Comparison of ENCODE assay signal across 24 cellular contexts in genomic region chr5:176902102-176902814, GRCh38. TPM values are rescaled to one million over a fixed set of nuclear protein-coding genes. Genes with fewer than 3 reads are reported as not detected.
DNase-seq lines count a peak whose midpoint lies in the region; ATAC-seq, FAIRE-seq and TF ChIP-seq lines count a peak whose summit lies in the region.
"Had no signal": no experiment of that assay in that cellular context is flagged by ENCODE, and none has a peak within 500 bp of the region (broad histone marks: within the 10 kb centered on the region; RNA-seq: fewer than 3 reads in every experiment).

No MANE protein-coding gene starts in this region.

- no TSS peak for BruUV-seq in GM12878 (replicated peaks; lab: Mats Ljungman, UMichigan)

- POLR2A ChIA-PET in activated CD4-positive, alpha-beta T cell treated with anti-CD3 and anti-CD28 coated beads for 36 hours (lab: Charles Lee) = interaction anchor here (0.7 to 1.4 kb wide), 2 partner anchors 241 to 255 kb away, joined by 3 to 9 read pairs; partner anchors contain the start of gene TSPAN17
- POLR2A ChIA-PET in GM12878 (lab: Charles Lee) = no interaction called here

- H3K4me1 ChIP-seq in GM12878 (ENCODE audit: control insufficient read depth, insufficient read depth, low read length) (peaks cover 10% of the 10 kb centered on the region), neutrophil (ENCODE audit: control insufficient read depth in 1 of 2, insufficient read depth in 1 of 2, low read depth in 1 of 2, low read length in 1 of 2) (peaks cover 68 to 69% of the 10 kb centered on the region in 2 experiments)
- H3K4me1 ChIP-seq: HAP-1, right lobe of liver had no signal

- no peaks in the 10 kb centered on the region for H3K79me2 ChIP-seq in GM12878 (ENCODE audit: control insufficient read depth, insufficient read depth, low read length)

- no peak for ATAC-seq in activated CD4-positive, alpha-beta T cell treated with anti-CD3 and anti-CD28 coated beads for 36 hours
- ATAC-seq in GM12878 = no peak; the same call in 1 of the 3 replicates
- ATAC-seq in GM18520 (IDR thresholded peaks at IDR 0.05; ENCODE audit: unreplicated experiment) = no peak
- no peak for ATAC-seq in GM19397 (IDR thresholded peaks at IDR 0.05; ENCODE audit: unreplicated experiment)
- ATAC-seq: heart right ventricle had no signal

- H3K9ac ChIP-seq in GM12878 (ENCODE audit: control insufficient read depth, insufficient read depth, low read length) = no peak overlapping the region
- H3K9ac ChIP-seq: BLaER1 had no signal

- no peaks in the 10 kb centered on the region for H3K9me3 Mint-ChIP-seq in activated CD4-positive, alpha-beta T cell treated with anti-CD3 and anti-CD28 coated beads for 36 hours (ENCODE audit: low read depth)
- H3K9me3 Mint-ChIP-seq: IgD-negative memory B cell had no signal

- intact Hi-C loops in activated CD4-positive, alpha-beta T cell treated with anti-CD3 and anti-CD28 coated beads for 36 hours (cut with DNase I, micrococcal nuclease) = loop anchor here in 1 of 2 experiments (5.0 kb wide), 1 partner anchor 250 kb away; no protein-coding TSS in a partner anchor
- intact Hi-C loops in GM12878 (cut with micrococcal nuclease; ENCODE audit: unreplicated experiment) = loop anchor here (5.0 kb wide), 1 partner anchor 240 kb away; no protein-coding TSS in a partner anchor

- in situ Hi-C loops in GM12878 (cut with MboI) = no loop called here

- peak overlapping the region; percentile 18; the same call in 1 of the 2 replicates for H3K4me2 ChIP-seq in GM12878 (ENCODE audit: control insufficient read depth, insufficient read depth)
- H3K4me2 ChIP-seq: BLaER1 had no signal

- no peak for TF ChIP-seq CTCF in GM12878 (IDR thresholded peaks at IDR 0.05 in 2 of 3, conservative IDR thresholded peaks at IDR 0.05 in 1 of 3; ENCODE audit: control insufficient read depth in 2 of 3, extremely low read depth in 1 of 3, insufficient read depth in 1 of 3, low read depth in 3 of 3, low read length in 3 of 3)
- no peak for TF ChIP-seq CTCF in neutrophil (IDR thresholded peaks at IDR 0.05)

- H3K27me3 Mint-ChIP-seq in activated CD4-positive, alpha-beta T cell treated with anti-CD3 and anti-CD28 coated beads for 36 hours = no peaks in the 10 kb centered on the region
- H3K27me3 Mint-ChIP-seq: IgD-negative memory B cell had no signal

- CTCF ChIA-PET in activated CD4-positive, alpha-beta T cell treated with anti-CD3 and anti-CD28 coated beads for 36 hours (lab: Charles Lee) = interaction anchor here (0.6 to 1.7 kb wide), 6 partner anchors 8 to 242 kb away, joined by 3 to 7 read pairs (median 3); no protein-coding TSS in a partner anchor
- CTCF ChIA-PET in GM12878 (lab: Yijun Ruan, JAX) = interaction anchor here (0.6 to 2.5 kb wide), 4 partner anchors 9 to 245 kb away, joined by 3 to 11 read pairs (median 4); no protein-coding TSS in a partner anchor

- H3K9me3 ChIP-seq in GM12878 (replicated peaks; ENCODE audit: control insufficient read depth, insufficient read depth, low read length) = no peaks in the 10 kb centered on the region
- H3K9me3 ChIP-seq in neutrophil = no peaks in the 10 kb centered on the region
- H3K9me3 ChIP-seq: BLaER1, HAP-1, heart right ventricle, left ventricle myocardium inferior, MG63, right lobe of liver had no signal

- TF ChIP-seq EP300 in GM12878 (IDR thresholded peaks at IDR 0.05; ENCODE audit: borderline replicate concordance in 1 of 2, control insufficient read depth in 1 of 2, low read depth in 2 of 2, low read length in 2 of 2) = no peak

- SMC1A ChIA-PET in GM12878 (lab: Charles Lee; ENCODE audit: uncharacterized antibody, unreplicated experiment) = interaction anchor here (0.6 to 1.8 kb wide), 7 partner anchors 9 to 515 kb away, joined by 3 to 5 read pairs (median 4); no protein-coding TSS in a partner anchor

- no peaks in the 10 kb centered on the region for H3K27me3 ChIP-seq in GM12878 (replicated peaks in 1 of 2; ENCODE audit: control insufficient read depth in 2 of 2, insufficient read depth in 2 of 2, low read length in 1 of 2)
- no peaks in the 10 kb centered on the region for H3K27me3 ChIP-seq in neutrophil
- H3K27me3 ChIP-seq: BLaER1, heart right ventricle, MG63, right lobe of liver had no signal

- no peaks in the 10 kb centered on the region for H4K20me1 ChIP-seq in GM12878 (ENCODE audit: control insufficient read depth, insufficient read depth)

- peaks cover 27% of the 10 kb centered on the region for H3K4me1 Mint-ChIP-seq in activated CD4-positive, alpha-beta T cell treated with anti-CD3 and anti-CD28 coated beads for 36 hours

- WGBS in GM12878 (ENCODE audit: insufficient coverage, insufficient replicate concordance, low lambda C conversion rate, missing lambda C conversion rate) = 58% methylated on average over 6 of the region's 6 CpGs

- H3K4me3 ChIP-seq in GM12878 (no peak overlapping the region), neutrophil (ENCODE audit: low read depth in 1 of 2, low read length in 1 of 2) (peak overlapping the region in 1 of 2 experiments; percentile 24)
- H3K4me3 ChIP-seq: BLaER1, HAP-1, heart right ventricle, left ventricle myocardium inferior, MG63, right lobe of liver had no signal

- H3K36me3 ChIP-seq in GM12878 (ENCODE audit: control insufficient read depth in 2 of 2, insufficient read depth in 2 of 2, low read length in 1 of 2) = peaks cover 17 to 24% of the 10 kb centered on the region in 2 experiments
- peaks cover 42% of the 10 kb centered on the region for H3K36me3 ChIP-seq in neutrophil

- TF ChIP-seq RAD21 in GM12878 (IDR thresholded peaks at IDR 0.05; ENCODE audit: insufficient read depth, low read depth, low read length) = no peak

- peak overlapping the region; percentile 83 for H3K27ac Mint-ChIP-seq in activated CD4-positive, alpha-beta T cell treated with anti-CD3 and anti-CD28 coated beads for 36 hours

- 0 out of 2 replicates have a peak, but pooled peaks have one; percentile 35 for TF ChIP-seq POLR2A in GM12892 (IDR thresholded peaks at IDR 0.05; ENCODE audit: low read depth, low read length)
- TF ChIP-seq POLR2A in GM12878 (IDR thresholded peaks at IDR 0.05; ENCODE audit: low read depth, low read length) = no peak

- DNase-seq in activated CD4-positive, alpha-beta T cell treated with anti-CD3 and anti-CD28 coated beads for 36 hours = no peak
- no peak for DNase-seq in activated CD4-positive, alpha-beta T cell treated with anti-CD3 and anti-CD28 coated beads for 1 hour
- DNase-seq in GM12892 (ENCODE audit: insufficient read length) = no peak
- DNase-seq in GM12878 (ENCODE audit: low read depth, low spot score) = no peak
- DNase-seq in NCI-H748 (lab: John Stamatoyannopoulos, UW; ENCODE audit: unreplicated experiment) = no peak
- DNase-seq: activated gamma-delta T cell, DMS 273 treated with DMSO at 0.1 percent for 48 hours, GDM1, heart right ventricle, left ventricle myocardium inferior, MG63, NCI-H1436 treated with DMSO at 0.1 percent for 48 hours, NCI-H526 treated with DMSO at 0.1 percent for 48 hours, Right ventricle myocardium superior, SW 1271 had no signal

- RAD21 ChIA-PET in GM12878 (lab: Charles Lee; ENCODE audit: unreplicated experiment) = interaction anchor here (0.6 to 1.6 kb wide), 4 partner anchors 14 to 244 kb away, joined by 4 to 8 read pairs (median 8); no protein-coding TSS in a partner anchor

- peak overlapping the region; percentile 61; the same call in 1 of the 2 replicates for H3K27ac ChIP-seq in GM12878 (ENCODE audit: control insufficient read depth, insufficient read depth)
- H3K27ac ChIP-seq in neutrophil = peak overlapping the region; percentile 88
- H3K27ac ChIP-seq: BLaER1, left ventricle myocardium inferior, right lobe of liver had no signal

- FAIRE-seq in GM12892 (lab: Jason Lieb, UNC) (no peak), GM12878 (lab: Jason Lieb, UNC) (no peak)
- FAIRE-seq: A204.1 had no signal

- no peak overlapping the region for H2AFZ ChIP-seq in GM12878 (ENCODE audit: control insufficient read depth, low read depth, low read length)

- H3K4me3 Mint-ChIP-seq in activated CD4-positive, alpha-beta T cell treated with anti-CD3 and anti-CD28 coated beads for 36 hours = no peak overlapping the region
- H3K4me3 Mint-ChIP-seq: IgD-negative memory B cell had no signal

- H3K36me3 Mint-ChIP-seq in activated CD4-positive, alpha-beta T cell treated with anti-CD3 and anti-CD28 coated beads for 36 hours (ENCODE audit: low read depth) = peaks cover 44% of the 10 kb centered on the region

TF ChIP-seq in GM12878, 131 proteins besides CTCF, POLR2A, EP300 and RAD21 (continues in another document):
- TF ChIP-seq NR2F1 (conservative IDR thresholded peaks at IDR 0.05) = no peak

RNA-seq across cellular contexts. Expression of gene HK3, which starts 3.1 kb away (rescaled TPM):
- not detected for total RNA-seq in activated CD4-positive, alpha-beta T cell treated with anti-CD3 and anti-CD28 coated beads for 36 hours
- 1.0 TPM for polyA plus RNA-seq in GM12892 (2012; ENCODE audit: missing spikeins)
- total RNA-seq in GM12878 (2013; cell fraction: nucleolus; rRNA removed) = 0.27 TPM in 1 of 2 replicates, not detected in the other
- total RNA-seq in GM12878 (2014; rRNA removed) (0.79 and 0.93 TPM in 2 replicates), GM12878 (2014; rRNA removed; fragmentation: Illumina TruSeq; extraction: Trizol) (0.18 TPM in 1 of 2 replicates, not detected in the other), GM12878 (2021) (0.13 and 0.64 TPM in 2 replicates)
- not detected for polyA plus RNA-seq in GM12878 (2011; ENCODE audit: low read depth)
- polyA plus RNA-seq in GM12878 (2011; rRNA removed) (not detected in 2 replicates), GM12878 (2014; fragmentation: Illumina TruSeq; extraction: Trizol) (0.19 TPM in 1 of 2 replicates, not detected in the other), GM12878 (2014; fragmentation: Nextera tagmentation; extraction: Ambion mirVana) (not detected), GM12878 (2014; rRNA removed) (0.42 and 1.3 TPM in 2 replicates), GM12878 (2016; fragmentation: Nextera tagmentation; extraction: Ambion mirVana) (under 1 TPM in 1 of 2 experiments, not detected in 1; 0.32 TPM)
- 0.22 TPM in 1 of 2 replicates, not detected in the other for polyA plus RNA-seq in GM12878 (2011; cell fraction: cytosol; rRNA removed)
- polyA plus RNA-seq in GM12878 (2011; cell fraction: nucleus; rRNA removed) = 0.12 TPM in 1 of 2 replicates, not detected in the other
- polyA plus RNA-seq in GM12878 (2012) = 0.07 TPM in 1 of 2 replicates, not detected in the other
- not detected in 2 replicates for polyA minus RNA-seq in GM12878 (2011; rRNA and poly(A)+ RNA removed)
- polyA minus RNA-seq in GM12878 (2011; cell fraction: cytosol; rRNA and poly(A)+ RNA removed) = not detected in 2 replicates
- polyA minus RNA-seq in GM12878 (2011; cell fraction: nucleus; rRNA and poly(A)+ RNA removed) = not detected in 2 replicates
- total RNA-seq: chondrocyte had no signal
- polyA plus RNA-seq: IgD-negative memory B cell had no signal
